ENCODE assay signal across 14 cellular contexts in the genomic region with DNA sequence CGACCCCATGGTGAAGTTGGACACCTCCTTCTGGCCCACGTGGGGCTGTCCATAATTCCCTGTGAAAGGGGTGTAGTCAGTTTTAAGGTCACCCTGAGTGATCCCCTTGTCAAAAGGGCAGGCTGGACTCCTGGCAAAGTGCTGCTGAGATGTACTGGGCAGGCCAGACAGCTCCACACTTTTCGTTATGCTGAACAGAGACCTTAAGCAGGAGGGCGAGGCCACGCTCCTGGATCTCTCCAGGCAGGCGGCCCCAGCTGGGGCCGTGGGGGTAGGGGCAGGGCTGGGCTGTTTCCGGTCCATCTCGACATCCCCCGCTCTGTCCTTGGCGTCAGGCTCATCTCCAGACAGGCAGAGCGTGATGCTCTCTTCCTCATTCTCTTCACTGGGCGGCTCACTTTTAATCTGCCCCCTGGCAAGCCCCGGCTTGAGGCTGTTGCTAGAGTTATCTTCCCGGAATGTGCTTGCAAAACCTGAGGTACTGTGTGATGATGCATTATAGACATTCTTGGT. TPM values are rescaled to one million over a fixed set of nuclear protein-coding genes. Genes with fewer than 3 reads are reported as not detected.
DNase-seq lines count a peak whose midpoint lies in the region; ATAC-seq and TF ChIP-seq lines count a peak whose summit lies in the region.
"Had no signal": no experiment of that assay in that cellular context is flagged by ENCODE, and none has a peak within 500 bp of the region (broad histone marks: within the 10 kb centered on the region; RNA-seq: fewer than 3 reads in every experiment).

No MANE protein-coding gene starts in this region.

- H3K4me1 ChIP-seq in testis = no peaks in the 10 kb centered on the region
- H3K4me1 ChIP-seq: Peyer's patch had no signal

- TF ChIP-seq CTCF in activated B cell treated with CpG ODN at 0.5 μM for 24 hours (IDR thresholded peaks at IDR 0.05) (no peak), glutamatergic neuron (IDR thresholded peaks at IDR 0.05; ENCODE audit: partially characterized antibody, unreplicated experiment) (no peak), testis (IDR thresholded peaks at IDR 0.05) (no peak)

- 51 to 68% methylated on average over 15 of the region's 15 CpGs for WGBS in testis, 2 donors

- no peak overlapping the region for H3K27ac ChIP-seq in testis
- H3K27ac ChIP-seq: Peyer's patch had no signal

- intact Hi-C loops in activated B cell treated with CpG ODN at 0.5 μM for 24 hours (cut with micrococcal nuclease) = no loop called here
- intact Hi-C loops in testis (cut with DNase I; ENCODE audit: low total_unique reads) = loop anchor here (10.0 kb wide), 1 partner anchor 524 kb away; no protein-coding TSS in a partner anchor

- H3K4me3 ChIP-seq in testis = no peak overlapping the region
- H3K4me3 ChIP-seq: Peyer's patch had no signal

- no peak for DNase-seq in activated naive CD4-positive, alpha-beta T cell treated with Interleukin-2 at 50 U/mL for 16 hours
- DNase-seq in activated B cell treated with CpG ODN at 0.5 μM for 24 hours = no peak
- DNase-seq in glutamatergic neuron = no peak
- peak; percentile 61 for DNase-seq in testis
- DNase-seq in mucosa of gallbladder (ENCODE audit: low spot score) = no peak
- DNase-seq: amniotic stem cell, GF-D8, NCI-H1417 treated with DMSO at 0.1 percent for 48 hours, Peyer's patch had no signal

- peaks cover 27% of the 10 kb centered on the region for H3K36me3 Mint-ChIP-seq in activated naive CD4-positive, alpha-beta T cell treated with anti-CD3 and anti-CD28 coated beads, Interleukin-2, amount 50 U/mL, for 24 hours
- H3K36me3 Mint-ChIP-seq in activated B cell treated with CpG ODN at 0.5 μM for 24 hours (ENCODE audit: low read depth) (peaks cover 78% of the 10 kb centered on the region), glutamatergic neuron (ENCODE audit: unreplicated experiment) (peaks cover 3% of the 10 kb centered on the region)

- no peak for ATAC-seq in activated B cell treated with CpG ODN at 0.5 μM for 24 hours (ENCODE audit: low read depth)
- no peak for ATAC-seq in GM21723 (IDR thresholded peaks at IDR 0.05; ENCODE audit: unreplicated experiment)
- ATAC-seq in HG03039 (IDR thresholded peaks at IDR 0.05; ENCODE audit: unreplicated experiment) = no peak

- no peaks in the 10 kb centered on the region for H3K9me3 ChIP-seq in testis
- H3K9me3 ChIP-seq: Peyer's patch had no signal

- no peaks in the 10 kb centered on the region for H3K36me3 ChIP-seq in testis (ENCODE audit: low read depth, missing control alignments)
- H3K36me3 ChIP-seq: Peyer's patch had no signal

- CTCF ChIA-PET in activated B cell treated with CpG ODN at 0.5 μM for 24 hours (lab: Charles Lee) = interaction anchor here (1.2 kb wide), 1 partner anchor 10 kb away, joined by 3 read pairs; no protein-coding TSS in a partner anchor

- peak overlapping the region; percentile 77 for H3K27ac Mint-ChIP-seq in activated naive CD4-positive, alpha-beta T cell treated with anti-CD3 and anti-CD28 coated beads, Interleukin-2, amount 50 U/mL, for 24 hours
- peak overlapping the region; percentile 19 for H3K27ac Mint-ChIP-seq in activated B cell treated with CpG ODN at 0.5 μM for 24 hours
- H3K27ac Mint-ChIP-seq in glutamatergic neuron (ENCODE audit: unreplicated experiment) = peak overlapping the region; percentile 9

- no peaks in the 10 kb centered on the region for H3K27me3 ChIP-seq in testis
- H3K27me3 ChIP-seq: Peyer's patch had no signal

- H3K27me3 Mint-ChIP-seq in activated naive CD4-positive, alpha-beta T cell treated with anti-CD3 and anti-CD28 coated beads, Interleukin-2, amount 50 U/mL, for 24 hours = no peaks in the 10 kb centered on the region
- no peaks in the 10 kb centered on the region for H3K27me3 Mint-ChIP-seq in activated B cell treated with CpG ODN at 0.5 μM for 24 hours
- peaks cover 4% of the 10 kb centered on the region for H3K27me3 Mint-ChIP-seq in glutamatergic neuron (ENCODE audit: unreplicated experiment)

- no peak for TF ChIP-seq POLR2A in testis (IDR thresholded peaks at IDR 0.05)

- H3K4me3 Mint-ChIP-seq in activated naive CD4-positive, alpha-beta T cell treated with anti-CD3 and anti-CD28 coated beads, Interleukin-2, amount 50 U/mL, for 24 hours = no peak overlapping the region
- H3K4me3 Mint-ChIP-seq in activated B cell treated with CpG ODN at 0.5 μM for 24 hours (no peak overlapping the region), glutamatergic neuron (ENCODE audit: unreplicated experiment) (no peak overlapping the region)

- H3K4me1 Mint-ChIP-seq in activated naive CD4-positive, alpha-beta T cell treated with anti-CD3 and anti-CD28 coated beads, Interleukin-2, amount 50 U/mL, for 24 hours = peaks cover 72% of the 10 kb centered on the region
- peaks cover 35% of the 10 kb centered on the region for H3K4me1 Mint-ChIP-seq in activated B cell treated with CpG ODN at 0.5 μM for 24 hours
- H3K4me1 Mint-ChIP-seq in glutamatergic neuron (ENCODE audit: low read depth, unreplicated experiment) = peaks cover 24% of the 10 kb centered on the region

- H3K9me3 Mint-ChIP-seq in activated naive CD4-positive, alpha-beta T cell treated with anti-CD3 and anti-CD28 coated beads, Interleukin-2, amount 50 U/mL, for 24 hours = no peaks in the 10 kb centered on the region
- no peaks in the 10 kb centered on the region for H3K9me3 Mint-ChIP-seq in activated B cell treated with CpG ODN at 0.5 μM for 24 hours
- H3K9me3 Mint-ChIP-seq in glutamatergic neuron (ENCODE audit: unreplicated experiment) = peaks cover 7% of the 10 kb centered on the region

- POLR2A ChIA-PET in activated B cell treated with CpG ODN at 0.5 μM for 24 hours (lab: Charles Lee) = no interaction called here

RNA-seq across cellular contexts. Expression of a gene that starts 56.7 kb away (rescaled TPM):
- total RNA-seq in activated B cell treated with CpG ODN at 0.5 μM for 24 hours (not detected in 2 replicates), glutamatergic neuron (ENCODE audit: unreplicated experiment) (not detected), testis (under 1 TPM in 1 of 2 donors, not detected in 1; 0.19 TPM), mucosa of gallbladder (not detected)
- polyA plus RNA-seq in testis (ENCODE audit: insufficient read depth, low read depth, low replicate concordance) = not detected
- total RNA-seq: myocyte, Peyer's patch had no signal
- polyA plus RNA-seq: AG04450 had no signal

Comparison
In these comparisons a context has a peak if more than half of its experiments do, and no peak if none do; other contexts are left out.
1. H3K27ac Mint-ChIP-seq: peak in every context shown above with its lines; median percentile 77 in activated naive CD4-positive, alpha-beta T cell treated with anti-CD3 and anti-CD28 coated beads, Interleukin-2, amount 50 U/mL, for 24 hours; 19 in activated B cell treated with CpG ODN at 0.5 μM for 24 hours; 9 in glutamatergic neuron.